In genomic region chr3:144488927-144489326, GRCh38 we compare ENCODE assay signal across 6 cellular contexts.
"Had no signal": no experiment of that assay in that cellular context is flagged by ENCODE, and none has a peak within 500 bp of the region (broad histone marks: within the 10 kb centered on the region; RNA-seq: fewer than 3 reads in every experiment).

No MANE protein-coding gene starts in this region.

- DNase-seq: GOT3, H7, HCEC 1CT, IMR-90, KG1 had no signal

- H3K4me3 ChIP-seq: K562 had no signal

- ATAC-seq: K562 had no signal
